35 cellular contexts compared by ENCODE assay signal in genomic region chr15:50821476-50821875, GRCh38.
"Had no signal": no experiment of that assay in that cellular context is flagged by ENCODE, and none has a peak within 500 bp of the region (broad histone marks: within the 10 kb centered on the region; RNA-seq: fewer than 3 reads in every experiment).

No MANE protein-coding gene starts in this region.

- H3K27ac ChIP-seq: KMS-11 had no signal

- H3K9me3 ChIP-seq: MG63 had no signal

- H3K9ac ChIP-seq: KMS-11 had no signal

- H3K36me3 ChIP-seq: MG63 had no signal

- H3K4me2 ChIP-seq: KMS-11 had no signal

- H3K4me3 ChIP-seq: MG63 had no signal

- DNase-seq: Karpas-422, Kasumi-1, KG1, MG63, MM.1S, MV-4-11, NCI-H1048, NCI-H1092, NCI-H1092 treated with DMSO at 0.1 percent for 48 hours, NCI-H1105, NCI-H1105 treated with DMSO at 0.1 percent for 48 hours, NCI-H1417, NCI-H1417 treated with DMSO at 0.1 percent for 48 hours, NCI-H1436, NCI-H1436 treated with DMSO at 0.1 percent for 48 hours, NCI-H146, NCI-H1694, NCI-H1694 treated with DMSO at 0.1 percent for 48 hours, NCI-H187, NCI-H187 treated with DMSO at 0.1 percent for 48 hours, NCI-H1930, NCI-H2029, NCI-H2029 treated with DMSO at 0.1 percent for 48 hours, NCI-H2081, NCI-H2081 treated with DMSO at 0.1 percent for 48 hours, NCI-H2107, NCI-H2171, NCI-H2171 treated with DMSO at 0.1 percent for 48 hours, NCI-H2227 treated with DMSO at 0.1 percent for 48 hours, NCI-H226, NCI-H345, NCI-H446, NCI-H446 treated with DMSO at 0.1 percent for 48 hours, NCI-H510A had no signal
